In genomic region chr1:180532854-180533253, GRCh38 we compare ENCODE assay signal across 18 cellular contexts. TPM values are rescaled to one million over a fixed set of nuclear protein-coding genes. Genes with fewer than 3 reads are reported as not detected.
"Had no signal": no experiment of that assay in that cellular context is flagged by ENCODE, and none has a peak within 500 bp of the region (broad histone marks: within the 10 kb centered on the region; RNA-seq: fewer than 3 reads in every experiment).

No MANE protein-coding gene starts in this region.

- H3K36me3 ChIP-seq: brain microvascular endothelial cell, tibial artery had no signal

- H3K27ac ChIP-seq: brain microvascular endothelial cell, parathyroid adenoma, tibial artery had no signal

- H3K27ac Mint-ChIP-seq: activated CD4-positive, alpha-beta T cell treated with anti-CD3 and anti-CD28 coated beads, Interleukin-2, amount 10 ng/mL, durations not matched to agents 24 days and 14 days; activated CD8-positive, alpha-beta T cell treated with anti-CD3 and anti-CD28 coated beads, Interleukin-2, amount 10 ng/mL, durations not matched to agents 7 days and 5 days; activated naive CD4-positive, alpha-beta T cell treated with anti-CD3 and anti-CD28 coated beads, Interleukin-2, amount 50 U/mL, for 24 hours; mesothelial cell of epicardium; naive thymus-derived CD8-positive, alpha-beta T cell; stimulated activated effector memory CD8-positive, alpha-beta T cell treated with anti-CD3 and anti-CD28 coated beads, Interleukin-12 subunit alpha, Interleukin-12 subunit beta, amount 100 ng/mL, for 72 hours; stimulated activated naive CD8-positive, alpha-beta T cell treated with anti-CD3 and anti-CD28 coated beads, Interleukin-15, amount 100 ng/mL, for 72 hours; T-helper 17 cell had no signal

- H3K27me3 Mint-ChIP-seq: activated naive CD4-positive, alpha-beta T cell treated with anti-CD3 and anti-CD28 coated beads, Interleukin-2, amount 50 U/mL, for 24 hours had no signal

- H3K4me1 Mint-ChIP-seq: activated naive CD4-positive, alpha-beta T cell treated with anti-CD3 and anti-CD28 coated beads, Interleukin-2, amount 50 U/mL, for 24 hours; stimulated activated effector memory CD8-positive, alpha-beta T cell treated with anti-CD3 and anti-CD28 coated beads, Interleukin-12 subunit alpha, Interleukin-12 subunit beta, amount 100 ng/mL, for 72 hours; stimulated activated naive CD8-positive, alpha-beta T cell treated with anti-CD3 and anti-CD28 coated beads, Interleukin-15, amount 100 ng/mL, for 72 hours had no signal

- H3K27me3 ChIP-seq: brain microvascular endothelial cell, tibial artery had no signal

- H3K9me3 ChIP-seq: tibial artery had no signal

- DNase-seq: kidney had no signal

- H3K79me2 ChIP-seq: parathyroid adenoma had no signal

- H3K36me3 Mint-ChIP-seq: activated naive CD4-positive, alpha-beta T cell treated with anti-CD3 and anti-CD28 coated beads, Interleukin-2, amount 50 U/mL, for 24 hours; mesothelial cell of epicardium; naive thymus-derived CD8-positive, alpha-beta T cell; stimulated activated effector memory CD8-positive, alpha-beta T cell treated with anti-CD3 and anti-CD28 coated beads, Interleukin-12 subunit alpha, Interleukin-12 subunit beta, amount 100 ng/mL, for 72 hours had no signal

- H3K4me3 Mint-ChIP-seq: activated CD4-positive, alpha-beta T cell treated with anti-CD3 and anti-CD28 coated beads, Interleukin-2, amount 10 ng/mL, durations not matched to agents 24 days and 14 days; activated CD8-positive, alpha-beta T cell treated with anti-CD3 and anti-CD28 coated beads, Interleukin-2, amount 10 ng/mL, durations not matched to agents 7 days and 5 days; activated naive CD4-positive, alpha-beta T cell treated with anti-CD3 and anti-CD28 coated beads, Interleukin-2, amount 50 U/mL, for 24 hours; mesothelial cell of epicardium; naive thymus-derived CD8-positive, alpha-beta T cell; stimulated activated effector memory CD8-positive, alpha-beta T cell treated with anti-CD3 and anti-CD28 coated beads, Interleukin-12 subunit alpha, Interleukin-12 subunit beta, amount 100 ng/mL, for 72 hours; stimulated activated naive CD8-positive, alpha-beta T cell treated with anti-CD3 and anti-CD28 coated beads, Interleukin-15, amount 100 ng/mL, for 72 hours; T-helper 17 cell had no signal

- FAIRE-seq: kidney had no signal

- H3K9me3 Mint-ChIP-seq: activated CD4-positive, alpha-beta T cell treated with anti-CD3 and anti-CD28 coated beads, Interleukin-2, amount 10 ng/mL, durations not matched to agents 24 days and 14 days; activated naive CD4-positive, alpha-beta T cell treated with anti-CD3 and anti-CD28 coated beads, Interleukin-2, amount 50 U/mL, for 24 hours; mesothelial cell of epicardium; naive thymus-derived CD8-positive, alpha-beta T cell; stimulated activated effector memory CD8-positive, alpha-beta T cell treated with anti-CD3 and anti-CD28 coated beads, Interleukin-12 subunit alpha, Interleukin-12 subunit beta, amount 100 ng/mL, for 72 hours; stimulated activated naive CD8-positive, alpha-beta T cell treated with anti-CD3 and anti-CD28 coated beads, Interleukin-15, amount 100 ng/mL, for 72 hours had no signal

- H3K9ac ChIP-seq: parathyroid adenoma had no signal

- H3K4me3 ChIP-seq: tibial artery had no signal

RNA-seq across cellular contexts. Expression of gene OVAAL, which starts 25.9 kb away (rescaled TPM):
- total RNA-seq: activated CD4-positive, alpha-beta T cell treated with anti-CD3 and anti-CD28 coated beads, Interleukin-2, amount 10 ng/mL, durations not matched to agents 24 days and 14 days; activated CD8-positive, alpha-beta T cell treated with anti-CD3 and anti-CD28 coated beads, Interleukin-2, amount 10 ng/mL, durations not matched to agents 7 days and 5 days; dermis blood vessel endothelial cell; esophagus mucosa; kidney; lung microvascular endothelial cell; mesothelial cell of epicardium; naive thymus-derived CD8-positive, alpha-beta T cell; pulmonary artery endothelial cell; skeletal muscle tissue; T-helper 17 cell; ureter had no signal
- polyA plus RNA-seq: naive thymus-derived CD8-positive, alpha-beta T cell had no signal
